ENCODE assay signal across 2 cellular contexts in genomic region chr11:96301818-96302217, GRCh38.
TF ChIP-seq lines count a peak whose summit lies in the region.

No MANE protein-coding gene starts in this region.

TF ChIP-seq in HEK293, 187 proteins besides CTCF, POLR2A, EP300 and RAD21:
- TF ChIP-seq ZNF704 (tag by site-specific recombination; IDR thresholded peaks at IDR 0.05), result no peak
- TF ChIP-seq PRDM1 (tag by site-specific recombination; IDR thresholded peaks at IDR 0.05), result no peak
- no peak for TF ChIP-seq GLI2 (tag by site-specific recombination; IDR thresholded peaks at IDR 0.05; ENCODE audit: borderline replicate concordance, low read depth)
- TF ChIP-seq ZNF26 (tag by site-specific recombination; IDR thresholded peaks at IDR 0.05), result peak; percentile 82
- TF ChIP-seq PATZ1 (tag by site-specific recombination; IDR thresholded peaks at IDR 0.05), result no peak
- TF ChIP-seq ZBTB20 (tag by site-specific recombination; IDR thresholded peaks at IDR 0.05), result no peak

TF ChIP-seq in K562, 482 proteins besides CTCF, POLR2A, EP300 and RAD21 (continued from another document):
- no peak for TF ChIP-seq ZNF592 (IDR thresholded peaks at IDR 0.05)
- TF ChIP-seq CREM (IDR thresholded peaks at IDR 0.05; ENCODE audit: low read depth), result no peak
- no peak for TF ChIP-seq TCFL5 (CRISPR knock-in tag; conservative IDR thresholded peaks at IDR 0.05)
- 0 out of 2 replicates have a peak, but pooled peaks have one; percentile 23 for TF ChIP-seq MAFG (tag; conservative IDR thresholded peaks at IDR 0.05)
- TF ChIP-seq ZNF316 (IDR thresholded peaks at IDR 0.05), result peak; percentile 68
